8 cellular contexts compared by ENCODE assay signal in the genomic region with DNA sequence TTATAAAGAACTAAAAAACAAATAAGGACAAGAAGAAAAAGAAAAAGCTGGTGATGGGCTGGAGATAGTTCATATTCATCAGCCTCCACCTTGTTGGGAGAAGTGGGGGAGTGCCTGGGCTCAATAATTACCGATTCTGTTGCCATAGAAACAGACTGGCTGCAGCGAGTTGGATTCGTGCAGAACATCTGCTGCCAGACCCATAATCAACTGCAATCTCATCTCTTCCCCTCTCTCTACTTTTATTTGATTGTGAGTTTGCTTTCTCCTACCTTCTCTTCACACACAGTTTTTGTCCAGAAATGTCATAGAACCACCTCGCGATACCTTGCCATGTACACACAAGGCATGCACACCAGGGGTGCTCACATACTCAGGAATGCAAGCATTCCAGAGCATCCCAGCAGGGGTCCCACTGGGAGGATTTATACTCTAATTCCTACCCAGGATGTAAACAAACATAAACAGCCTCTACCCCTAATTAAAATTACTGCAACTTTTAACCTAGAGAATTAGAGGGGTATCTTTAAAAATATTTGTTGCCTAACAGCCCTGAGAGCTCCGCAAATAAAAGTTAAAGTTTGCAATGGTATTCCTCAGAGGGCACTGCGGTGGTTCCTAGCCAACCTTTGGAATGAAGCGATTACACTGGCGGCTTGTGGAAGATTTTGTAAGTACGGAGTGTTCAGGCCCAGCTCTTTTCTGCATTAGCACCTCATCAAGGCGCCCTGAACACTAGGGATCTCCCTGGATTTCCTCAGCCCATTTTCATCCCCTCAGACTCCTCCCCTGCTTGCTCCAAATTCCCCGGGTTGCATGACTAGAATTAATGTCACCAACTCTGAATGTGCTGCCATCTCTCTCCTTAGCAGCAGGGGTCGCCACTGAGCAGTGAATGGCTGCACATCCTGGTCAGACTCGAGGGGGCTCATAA.
DNase-seq lines count a peak whose midpoint lies in the region; ATAC-seq and TF ChIP-seq lines count a peak whose summit lies in the region.

No MANE protein-coding gene starts in this region.

- DNase-seq in Caco-2: peak; percentile 58 to 60
- peak; percentile 83 for DNase-seq in HEK293T (ENCODE audit: extremely low spot score)
- DNase-seq in NCI-H524 treated with DMSO at 0.1 percent for 48 hours (lab: John Stamatoyannopoulos, UW): peak; percentile 73
- peak; percentile 23 to 49 (median 47) for DNase-seq in activated CD8-positive, alpha-beta memory T cell treated with anti-CD3 and anti-CD28 coated beads for 48 hours (ENCODE audit: low read depth in 2 of 3, low spot score in 2 of 3)
- DNase-seq in endodermal cell: peak; percentile 95
- peak; percentile 69 for DNase-seq in midbrain (lab: John Stamatoyannopoulos, UW)
- DNase-seq in stimulated activated CD8-positive, alpha-beta memory T cell treated with anti-CD3 and anti-CD28 coated beads, Interleukin-7, amount 100 ng/mL, for 4 hours (ENCODE audit: low read depth in 2 of 2): peak; percentile 18 to 21

- intact Hi-C loops in Caco-2 (cut with micrococcal nuclease; ENCODE audit: unreplicated experiment): loop anchor here (1.0 kb wide), 1 partner anchor 196 kb away; no protein-coding TSS in a partner anchor

- TF ChIP-seq CTCF in Caco-2 (IDR thresholded peaks at IDR 0.05; ENCODE audit: insufficient read depth in 1 of 2, low read depth in 1 of 2, low read length in 1 of 2, severe bottlenecking in 1 of 2, unreplicated experiment in 1 of 2): peak; percentile 43 to 83
- peak; percentile 91 for TF ChIP-seq CTCF in endodermal cell (conservative IDR thresholded peaks at IDR 0.05)

- no peak overlapping the region for H3K4me3 Mint-ChIP-seq in Caco-2 (ENCODE audit: unreplicated experiment)
- H3K4me3 Mint-ChIP-seq in endodermal cell: no peak overlapping the region

- H3K27ac Mint-ChIP-seq in Caco-2 (ENCODE audit: unreplicated experiment): no peak overlapping the region
- H3K27ac Mint-ChIP-seq in endodermal cell: peak overlapping the region; percentile 57

- no peak overlapping the region for H3K9ac ChIP-seq in endodermal cell (ENCODE audit: extremely low read depth, low read length, poor library complexity, severe bottlenecking)

- H3K27me3 Mint-ChIP-seq in Caco-2 (ENCODE audit: insufficient read depth, unreplicated experiment): no peaks in the 10 kb centered on the region
- no peaks in the 10 kb centered on the region for H3K27me3 Mint-ChIP-seq in endodermal cell (ENCODE audit: insufficient read depth)

- BruUV-seq in Caco-2 (replicated peaks; lab: Mats Ljungman, UMichigan): no TSS peak

- H3K9me3 Mint-ChIP-seq in Caco-2 (ENCODE audit: unreplicated experiment): peaks cover 25% of the 10 kb centered on the region
- H3K9me3 Mint-ChIP-seq in endodermal cell: no peaks in the 10 kb centered on the region

- POLR2A ChIA-PET in Caco-2 (lab: Charles Lee) (no interaction called here), HEK293T (lab: Yijun Ruan, JAX) (no interaction called here)

- H3K36me3 ChIP-seq in Caco-2 (ENCODE audit: control insufficient read depth, insufficient read depth, low read length): no peaks in the 10 kb centered on the region
- no peaks in the 10 kb centered on the region for H3K36me3 ChIP-seq in endodermal cell (ENCODE audit: control insufficient read depth, insufficient read depth, low read length)

- CTCF ChIA-PET in Caco-2 (lab: Charles Lee) (interaction anchor here (1.1 to 2.3 kb wide), 3 partner anchors 20 to 210 kb away, joined by 3 to 8 read pairs (median 3); no protein-coding TSS in a partner anchor), HEK293T (lab: Yijun Ruan, JAX) (interaction anchor here (0.6 to 4.3 kb wide), 7 partner anchors 9 to 212 kb away, joined by 3 to 23 read pairs (median 4); no protein-coding TSS in a partner anchor)

- no peak overlapping the region for H3K4me3 ChIP-seq in Caco-2 (ENCODE audit: low read depth, low read length)
- H3K4me3 ChIP-seq in endodermal cell (ENCODE audit: low read length): no peak overlapping the region

- H3K4me1 Mint-ChIP-seq in Caco-2 (ENCODE audit: low read depth, unreplicated experiment): no peaks in the 10 kb centered on the region
- peaks cover 11% of the 10 kb centered on the region for H3K4me1 Mint-ChIP-seq in endodermal cell

- H3K4me1 ChIP-seq in Caco-2 (peaks cover 9% of the 10 kb centered on the region; the same call in 1 of the 2 replicates), endodermal cell (ENCODE audit: control insufficient read depth, insufficient read depth, low read length) (no peaks in the 10 kb centered on the region)

- H3K36me3 Mint-ChIP-seq in Caco-2 (ENCODE audit: insufficient read depth, unreplicated experiment): no peaks in the 10 kb centered on the region
- H3K36me3 Mint-ChIP-seq in endodermal cell (ENCODE audit: low read depth): no peaks in the 10 kb centered on the region

- 46 to 51% methylated on average over 11 to 14 of the region's 14 CpGs for WGBS in endodermal cell (ENCODE audit: insufficient coverage in 1 of 2, insufficient read length in 1 of 2), 2 experiments

- H3K27me3 ChIP-seq in Caco-2 (replicated peaks; ENCODE audit: control insufficient read depth, insufficient read depth, low read length) (no peaks in the 10 kb centered on the region), endodermal cell (ENCODE audit: control insufficient read depth, insufficient read depth, low read length, poor library complexity, severe bottlenecking) (no peaks in the 10 kb centered on the region)

- ATAC-seq in HG03571 (IDR thresholded peaks at IDR 0.05; ENCODE audit: unreplicated experiment): no peak

- peak overlapping the region; percentile 29 for H3K27ac ChIP-seq in endodermal cell (ENCODE audit: low read depth, low read length)

- H3K9me3 ChIP-seq in Caco-2 (no peaks in the 10 kb centered on the region), endodermal cell (ENCODE audit: control insufficient read depth, low read length) (no peaks in the 10 kb centered on the region)

TF ChIP-seq in HEK293T, 16 proteins besides CTCF, POLR2A, EP300 and RAD21:
- TF ChIP-seq FOXA1 (IDR thresholded peaks at IDR 0.05) (no peak), TARDBP (IDR thresholded peaks at IDR 0.05) (no peak), FOXM1 (IDR thresholded peaks at IDR 0.05; ENCODE audit: borderline replicate concordance) (no peak), LEF1 (IDR thresholded peaks at IDR 0.05; ENCODE audit: borderline replicate concordance) (no peak), BHLHE40 (IDR thresholded peaks at IDR 0.05; ENCODE audit: borderline replicate concordance) (no peak), CTBP1 (IDR thresholded peaks at IDR 0.05; ENCODE audit: borderline replicate concordance) (no peak), ARNT (IDR thresholded peaks at IDR 0.05) (no peak), ELF4 (IDR thresholded peaks at IDR 0.05) (no peak), L3MBTL2 (conservative IDR thresholded peaks at IDR 0.05) (no peak), HDGF (IDR thresholded peaks at IDR 0.05; ENCODE audit: borderline replicate concordance) (no peak), SP1 (IDR thresholded peaks at IDR 0.05) (no peak), NFRKB (IDR thresholded peaks at IDR 0.05) (no peak), ZNF384 (IDR thresholded peaks at IDR 0.05) (no peak), FOXK2 (IDR thresholded peaks at IDR 0.05) (no peak), SUZ12 (IDR thresholded peaks at IDR 0.05) (no peak)
- TF ChIP-seq, protein P1, sequence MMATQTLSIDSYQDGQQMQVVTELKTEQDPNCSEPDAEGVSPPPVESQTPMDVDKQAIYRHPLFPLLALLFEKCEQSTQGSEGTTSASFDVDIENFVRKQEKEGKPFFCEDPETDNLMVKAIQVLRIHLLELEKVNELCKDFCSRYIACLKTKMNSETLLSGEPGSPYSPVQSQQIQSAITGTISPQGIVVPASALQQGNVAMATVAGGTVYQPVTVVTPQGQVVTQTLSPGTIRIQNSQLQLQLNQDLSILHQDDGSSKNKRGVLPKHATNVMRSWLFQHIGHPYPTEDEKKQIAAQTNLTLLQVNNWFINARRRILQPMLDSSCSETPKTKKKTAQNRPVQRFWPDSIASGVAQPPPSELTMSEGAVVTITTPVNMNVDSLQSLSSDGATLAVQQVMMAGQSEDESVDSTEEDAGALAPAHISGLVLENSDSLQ (IDR thresholded peaks at IDR 0.05): no peak

Comparison
In these comparisons a context has a peak if more than half of its experiments do, and no peak if none do; other contexts are left out.
1. DNase-seq: peak in every context shown above with its lines; median percentile 95 in endodermal cell; 83 in HEK293T; 73 in NCI-H524 treated with DMSO at 0.1 percent for 48 hours; 69 in midbrain; 59 in Caco-2; 47 in activated CD8-positive, alpha-beta memory T cell treated with anti-CD3 and anti-CD28 coated beads for 48 hours; 20 in stimulated activated CD8-positive, alpha-beta memory T cell treated with anti-CD3 and anti-CD28 coated beads, Interleukin-7, amount 100 ng/mL, for 4 hours.